21 cellular contexts compared by ENCODE assay signal in genomic region chr19:18190278-18190677, GRCh38. TPM values are rescaled to one million over a fixed set of nuclear protein-coding genes. Genes with fewer than 3 reads are reported as not detected.
"Had no signal": no experiment of that assay in that cellular context is flagged by ENCODE, and none has a peak within 500 bp of the region (broad histone marks: within the 10 kb centered on the region; RNA-seq: fewer than 3 reads in every experiment).

No MANE protein-coding gene starts in this region.

- DNase-seq: activated CD4-positive, alpha-beta T cell treated with anti-CD3 and anti-CD28 coated beads, Interleukin-2, amount 10 ng/mL, durations not matched to agents 7 days and 5 days; activated CD8-positive, alpha-beta T cell treated with anti-CD3 and anti-CD28 coated beads, Interleukin-2, amount 10 ng/mL, durations not matched to agents 7 days and 5 days; activated effector memory CD4-positive, alpha-beta T cell treated with Interleukin-2 at 50 U/mL for 16 hours; activated naive CD4-positive, alpha-beta T cell treated with anti-CD3 and anti-CD28 coated beads, Interleukin-2, amount 50 U/mL, for 16 hours; activated T-cell treated with anti-CD3 and anti-CD28 coated beads, Interleukin-2, amount 50 U/mL, for 4 hours; aorta; brain microvascular endothelial cell; colonic mucosa; foreskin keratinocyte; mesenchymal stem cell; mucosa of descending colon; naive B cell; stimulated activated CD4-positive, alpha-beta T cell treated with anti-CD3 and anti-CD28 coated beads, Interleukin-4, amount 100 ng/mL, for 1 hour; T-helper 9 cell; testis; upper lobe of left lung had no signal

- H3K27me3 Mint-ChIP-seq: naive B cell had no signal

- H3K4me3 Mint-ChIP-seq: activated CD4-positive, alpha-beta T cell treated with anti-CD3 and anti-CD28 coated beads, Interleukin-2, amount 10 ng/mL, durations not matched to agents 7 days and 5 days; activated CD8-positive, alpha-beta T cell treated with anti-CD3 and anti-CD28 coated beads, Interleukin-2, amount 10 ng/mL, durations not matched to agents 7 days and 5 days; activated T-cell treated with anti-CD3 and anti-CD28 coated beads, Interleukin-2, amount 50 U/mL, for 4 hours; central memory CD8-positive, alpha-beta T cell had no signal

- ATAC-seq: activated CD4-positive, CD25-positive, alpha-beta regulatory T cell treated with anti-CD3 and anti-CD28 coated beads, Interleukin-2, amount 50 U/mL, for 24 hours; activated CD8-positive, alpha-beta T cell treated with anti-CD3 and anti-CD28 coated beads, Interleukin-2, amount 10 ng/mL, durations not matched to agents 7 days and 5 days; activated T-cell treated with anti-CD3 and anti-CD28 coated beads, Interleukin-2, amount 50 U/mL, for 4 hours; foreskin keratinocyte; mucosa of descending colon; sciatic nerve had no signal

- H3K36me3 Mint-ChIP-seq: naive B cell had no signal

- H3K27me3 ChIP-seq: brain microvascular endothelial cell, colonic mucosa, foreskin keratinocyte, hepatocyte, testis, upper lobe of left lung had no signal

- H3K9me3 Mint-ChIP-seq: activated CD4-positive, alpha-beta T cell treated with anti-CD3 and anti-CD28 coated beads, Interleukin-2, amount 10 ng/mL, durations not matched to agents 7 days and 5 days; activated T-cell treated with anti-CD3 and anti-CD28 coated beads, Interleukin-2, amount 50 U/mL, for 4 hours; central memory CD8-positive, alpha-beta T cell; naive B cell had no signal

- H3K27ac Mint-ChIP-seq: activated CD8-positive, alpha-beta T cell treated with anti-CD3 and anti-CD28 coated beads, Interleukin-2, amount 10 ng/mL, durations not matched to agents 7 days and 5 days had no signal

- H3K27ac ChIP-seq: brain microvascular endothelial cell, colonic mucosa, foreskin keratinocyte, hepatocyte, parathyroid adenoma, testis, upper lobe of left lung had no signal

- H3K9me3 ChIP-seq: colonic mucosa, mucosa of descending colon, testis, upper lobe of left lung had no signal

RNA-seq across cellular contexts. Expression of gene PDE4C, which starts 36.0 kb away (rescaled TPM):
- total RNA-seq: activated T-cell treated with anti-CD3 and anti-CD28 coated beads, Interleukin-2, amount 50 U/mL, for 4 hours; foreskin keratinocyte had no signal
